Comparison of ENCODE assay signal across 8 cellular contexts in genomic region chr9:128250839-128251558, GRCh38. TPM values are rescaled to one million over a fixed set of nuclear protein-coding genes. Genes with fewer than 3 reads are reported as not detected.
DNase-seq lines count a peak whose midpoint lies in the region; ATAC-seq and TF ChIP-seq lines count a peak whose summit lies in the region.

No MANE protein-coding gene starts in this region.

- no peaks in the 10 kb centered on the region for H3K9me3 ChIP-seq in ectodermal cell (ENCODE audit: control insufficient read depth, low read length)

- WGBS in ectodermal cell, 2 experiments = 76 to 81% methylated on average over 38 of the region's 38 CpGs

- peak; percentile 24 for ATAC-seq in GM18520 (IDR thresholded peaks at IDR 0.05; ENCODE audit: unreplicated experiment)

- no peak for DNase-seq in progenitor cell of endocrine pancreas (ENCODE audit: low spot score, unreplicated experiment)
- no peak for DNase-seq in NCI-H345 (lab: John Stamatoyannopoulos, UW)
- DNase-seq in SKM-1 treated with dmso at 0.1 percent for 144 hours (lab: John Stamatoyannopoulos, UW; ENCODE audit: unreplicated experiment) = no peak
- DNase-seq in NCI-H510A treated with DMSO at 0.1 percent for 48 hours (lab: John Stamatoyannopoulos, UW) = no peak
- DNase-seq in NK-92 (lab: John Stamatoyannopoulos, UW; ENCODE audit: unreplicated experiment) = no peak

- H3K4me1 ChIP-seq in ectodermal cell (ENCODE audit: control insufficient read depth, insufficient read depth, low read length) = no peaks in the 10 kb centered on the region

- no peak for TF ChIP-seq CTCF in progenitor cell of endocrine pancreas (IDR thresholded peaks at IDR 0.05; ENCODE audit: unreplicated experiment)

- no peaks in the 10 kb centered on the region for H3K27me3 ChIP-seq in ectodermal cell (ENCODE audit: control insufficient read depth, insufficient read depth, low read length, poor library complexity, severe bottlenecking)

- H3K4me3 ChIP-seq in ectodermal cell (ENCODE audit: insufficient read depth, low read depth, low read length) = peak overlapping the region; percentile 20

- peak overlapping the region; percentile 53 to 90 (median 65) for H3K4me3 Mint-ChIP-seq in IgD-negative memory B cell
- H3K4me3 Mint-ChIP-seq in progenitor cell of endocrine pancreas (ENCODE audit: low read depth) = peak overlapping the region; percentile 59

- H3K9me3 Mint-ChIP-seq in IgD-negative memory B cell (no peaks in the 10 kb centered on the region), progenitor cell of endocrine pancreas (ENCODE audit: low read depth) (no peaks in the 10 kb centered on the region)

- H3K36me3 Mint-ChIP-seq in IgD-negative memory B cell = peaks cover 3% of the 10 kb centered on the region
- H3K36me3 Mint-ChIP-seq in progenitor cell of endocrine pancreas (ENCODE audit: insufficient read depth) = peaks cover 3% of the 10 kb centered on the region

- H3K36me3 ChIP-seq in ectodermal cell (ENCODE audit: control insufficient read depth, insufficient read depth, low read length) = peaks cover 4% of the 10 kb centered on the region

- H3K4me1 Mint-ChIP-seq in IgD-negative memory B cell (peaks cover 13 to 18% (median 16%) of the 10 kb centered on the region in 3 donors), progenitor cell of endocrine pancreas (ENCODE audit: low read depth) (peaks cover 2% of the 10 kb centered on the region)

- no peak overlapping the region for H3K27ac ChIP-seq in ectodermal cell (ENCODE audit: insufficient read depth, low read depth, low read length, poor library complexity, severe bottlenecking)

- peaks cover 8% of the 10 kb centered on the region for H3K27me3 Mint-ChIP-seq in IgD-negative memory B cell
- peaks cover 36% of the 10 kb centered on the region for H3K27me3 Mint-ChIP-seq in progenitor cell of endocrine pancreas

- H3K27ac Mint-ChIP-seq in IgD-negative memory B cell (no peak overlapping the region), progenitor cell of endocrine pancreas (no peak overlapping the region)

RNA-seq across cellular contexts. Expression of gene GOLGA2, which starts 24.8 kb away (rescaled TPM):
- polyA plus RNA-seq in IgD-negative memory B cell = 10.3 TPM
- polyA plus RNA-seq in ectodermal cell (2013, experiment 1 of 4) = 49.5 TPM
- polyA plus RNA-seq in ectodermal cell (2013, experiment 2 of 4) = 48.8 TPM
- polyA plus RNA-seq in ectodermal cell (2013, experiment 3 of 4) = 37.3 TPM
- polyA plus RNA-seq in ectodermal cell (2013, experiment 4 of 4) = 45.8 TPM
- total RNA-seq in progenitor cell of endocrine pancreas = 87.0 and 108 TPM in 2 replicates

RNA-seq across cellular contexts. Expression of gene SWI5, which starts 25.1 kb away (rescaled TPM):
- 25.4 TPM for polyA plus RNA-seq in IgD-negative memory B cell
- polyA plus RNA-seq in ectodermal cell (2013, experiment 1 of 4) = 29.9 TPM
- polyA plus RNA-seq in ectodermal cell (2013, experiment 2 of 4) = 26.4 TPM
- 22.7 TPM for polyA plus RNA-seq in ectodermal cell (2013, experiment 3 of 4)
- 31.2 TPM for polyA plus RNA-seq in ectodermal cell (2013, experiment 4 of 4)
- total RNA-seq in progenitor cell of endocrine pancreas = 18.8 and 20.7 TPM in 2 replicates

RNA-seq across cellular contexts. Expression of gene DNM1, which starts 47.8 kb away (rescaled TPM):
- polyA plus RNA-seq in IgD-negative memory B cell = 0.18 TPM
- polyA plus RNA-seq in ectodermal cell (2013, experiment 1 of 4) = 135 TPM
- 159 TPM for polyA plus RNA-seq in ectodermal cell (2013, experiment 2 of 4)
- polyA plus RNA-seq in ectodermal cell (2013, experiment 3 of 4) = 82.2 TPM
- polyA plus RNA-seq in ectodermal cell (2013, experiment 4 of 4) = 99.2 TPM
- 34.1 and 38.0 TPM in 2 replicates for total RNA-seq in progenitor cell of endocrine pancreas

RNA-seq across cellular contexts. Expression of gene CIZ1, which starts 59.6 kb away (rescaled TPM):
- polyA plus RNA-seq in IgD-negative memory B cell = 37.0 TPM
- 132 TPM for polyA plus RNA-seq in ectodermal cell (2013, experiment 1 of 4)
- polyA plus RNA-seq in ectodermal cell (2013, experiment 2 of 4) = 119 TPM
- 92.4 TPM for polyA plus RNA-seq in ectodermal cell (2013, experiment 3 of 4)
- 117 TPM for polyA plus RNA-seq in ectodermal cell (2013, experiment 4 of 4)
- total RNA-seq in progenitor cell of endocrine pancreas = 155 and 164 TPM in 2 replicates
